ENCODE assay signal across 1 cellular context in genomic region chr5:169583424-169584215, GRCh38.
TF ChIP-seq lines count a peak whose summit lies in the region.

TSS of gene SPDL1 (plus strand) at chr5:169583773. CDS start at chr5:169588417, 4,644 bp downstream.

TF ChIP-seq in HepG2, 621 proteins besides CTCF, POLR2A, EP300 and RAD21 (continued from another document and continues in another):
- TF ChIP-seq ZNF451 (CRISPR knock-in tag; IDR thresholded peaks at IDR 0.05) (no peak), GTF3A (CRISPR knock-in tag; conservative IDR thresholded peaks at IDR 0.05) (no peak), NONO (IDR thresholded peaks at IDR 0.05) (no peak), NONO (CRISPR knock-in tag; conservative IDR thresholded peaks at IDR 0.05) (peak; percentile 65), CERS6 (CRISPR knock-in tag; IDR thresholded peaks at IDR 0.05) (no peak), BHLHE40 (IDR thresholded peaks at IDR 0.05; ENCODE audit: low read length) (no peak), MED13 (CRISPR knock-in tag; IDR thresholded peaks at IDR 0.05) (no peak), SYNCRIP (IDR thresholded peaks at IDR 0.05; ENCODE audit: insufficient read depth, low read depth, low read length) (no peak), FOXC1 (CRISPR knock-in tag; IDR thresholded peaks at IDR 0.05; ENCODE audit: borderline replicate concordance) (no peak), ZNF770 (CRISPR knock-in tag; IDR thresholded peaks at IDR 0.05) (no peak), GATAD2A (CRISPR knock-in tag; IDR thresholded peaks at IDR 0.05) (peak; percentile 31; the same call in 1 of the 2 replicates), SIX1 (CRISPR knock-in tag; IDR thresholded peaks at IDR 0.05; ENCODE audit: borderline replicate concordance) (no peak), SALL2 (CRISPR knock-in tag; IDR thresholded peaks at IDR 0.05) (no peak), ZNF354B (CRISPR knock-in tag; IDR thresholded peaks at IDR 0.05) (peak; percentile 69; the same call in 1 of the 2 replicates), GZF1 (CRISPR knock-in tag; IDR thresholded peaks at IDR 0.05) (no peak; the same call in 1 of the 2 replicates), ZNF557 (CRISPR knock-in tag; IDR thresholded peaks at IDR 0.05) (no peak), ZNF512B (CRISPR knock-in tag; IDR thresholded peaks at IDR 0.05; ENCODE audit: borderline replicate concordance) (no peak), ARID4A (CRISPR knock-in tag; IDR thresholded peaks at IDR 0.05; ENCODE audit: borderline replicate concordance) (peak; percentile 79), MXI1 (IDR thresholded peaks at IDR 0.05; ENCODE audit: borderline replicate concordance, low read depth, low read length) (peak; percentile 69; the same call in 2 of the 3 replicates), ZNF530 (CRISPR knock-in tag; IDR thresholded peaks at IDR 0.05; ENCODE audit: low read depth) (no peak), TBL1XR1 (IDR thresholded peaks at IDR 0.05; ENCODE audit: borderline replicate concordance, low read length, partially characterized antibody) (peak; percentile 10), PRDM4 (CRISPR knock-in tag; IDR thresholded peaks at IDR 0.05; ENCODE audit: borderline replicate concordance) (no peak), NCOA1 (CRISPR knock-in tag; IDR thresholded peaks at IDR 0.05) (no peak), KDM1A (CRISPR knock-in tag; IDR thresholded peaks at IDR 0.05) (no peak), SUZ12 (IDR thresholded peaks at IDR 0.05; ENCODE audit: low read depth, low read length) (no peak), ZSCAN9 (CRISPR knock-in tag; IDR thresholded peaks at IDR 0.05; ENCODE audit: borderline replicate concordance) (no peak; the same call in 1 of the 2 replicates), NCOR1 (IDR thresholded peaks at IDR 0.05; ENCODE audit: borderline replicate concordance, low read length) (no peak), ZBTB10 (CRISPR knock-in tag; IDR thresholded peaks at IDR 0.05; ENCODE audit: borderline replicate concordance) (no peak), NR3C1 (CRISPR knock-in tag; IDR thresholded peaks at IDR 0.05) (no peak), ZNF30 (CRISPR knock-in tag; IDR thresholded peaks at IDR 0.05) (no peak), ZNF362 (CRISPR knock-in tag; IDR thresholded peaks at IDR 0.05; ENCODE audit: borderline replicate concordance) (no peak), IKZF1 (IDR thresholded peaks at IDR 0.05) (no peak), CC2D1A (CRISPR knock-in tag; IDR thresholded peaks at IDR 0.05) (no peak), FOSL2 (CRISPR knock-in tag; IDR thresholded peaks at IDR 0.05) (no peak), ZNF484 (CRISPR knock-in tag; IDR thresholded peaks at IDR 0.05; ENCODE audit: borderline replicate concordance, low read depth) (no peak), NBN (conservative IDR thresholded peaks at IDR 0.05) (no peak), NR2F6 (IDR thresholded peaks at IDR 0.05) (no peak), NR2F6 (CRISPR knock-in tag; IDR thresholded peaks at IDR 0.05) (no peak), ZNF564 (CRISPR knock-in tag; IDR thresholded peaks at IDR 0.05) (no peak)
